In the genomic region with DNA sequence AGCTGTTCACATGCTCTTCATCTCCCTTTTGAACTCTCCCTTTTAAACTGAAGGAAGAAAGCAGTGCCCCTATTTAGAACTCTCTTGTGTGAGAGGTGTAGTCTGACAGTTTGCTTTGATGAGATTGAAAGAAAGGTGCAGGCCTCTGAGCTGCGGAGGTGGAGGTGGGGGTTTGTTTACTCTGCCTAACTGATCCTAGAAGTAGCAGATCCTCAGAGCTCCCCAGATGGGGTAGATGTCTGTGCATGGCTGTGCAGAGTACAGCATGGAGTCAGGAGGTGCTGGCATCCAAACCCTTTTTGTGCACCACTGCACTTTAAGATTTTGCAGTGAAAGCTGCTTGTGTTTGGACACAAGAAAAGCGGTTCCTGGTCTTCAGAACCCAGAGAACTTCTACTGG, we compare ENCODE assay signal across 25 cellular contexts.
"Had no signal": no experiment of that assay in that cellular context is flagged by ENCODE, and none has a peak within 500 bp of the region (broad histone marks: within the 10 kb centered on the region; RNA-seq: fewer than 3 reads in every experiment).

No MANE protein-coding gene starts in this region.

- H3K36me3 ChIP-seq: neural progenitor cell, pancreas, right lobe of liver, upper lobe of right lung had no signal

- H3K4me2 ChIP-seq: hepatocyte, neural progenitor cell had no signal

- H3K9ac ChIP-seq: neural progenitor cell had no signal

- H3K79me2 ChIP-seq: hepatocyte had no signal

- H3K27ac ChIP-seq: epithelial cell of prostate, esophagus squamous epithelium, gastroesophageal sphincter, hepatocyte, neural progenitor cell, pancreas, prostate gland, right lobe of liver, suprapubic skin, tibial nerve, upper lobe of right lung had no signal

- H2AFZ ChIP-seq: hepatocyte, neural progenitor cell had no signal

- H3K27me3 Mint-ChIP-seq: dendritic cell treated with granulocyte-macrophage colony-stimulating factor and Interleukin-4, amounts not matched to agents 40 ng/mL and 50 ng/mL, for 4 days had no signal

- H3K4me3 Mint-ChIP-seq: dendritic cell treated with granulocyte-macrophage colony-stimulating factor and Interleukin-4, amounts not matched to agents 40 ng/mL and 50 ng/mL, for 4 days; effector memory CD8-positive, alpha-beta T cell; natural killer cell; neural progenitor cell; stimulated activated effector memory CD8-positive, alpha-beta T cell treated with anti-CD3 and anti-CD28 coated beads, Interleukin-12 subunit alpha, Interleukin-12 subunit beta, amount 100 ng/mL, for 72 hours had no signal

- H3K4me3 ChIP-seq: esophagus squamous epithelium, gastroesophageal sphincter, hepatocyte, neural progenitor cell, pancreas, prostate gland, right lobe of liver, suprapubic skin, tibial nerve, upper lobe of right lung had no signal

- H3K27ac Mint-ChIP-seq: dendritic cell treated with granulocyte-macrophage colony-stimulating factor and Interleukin-4, amounts not matched to agents 40 ng/mL and 50 ng/mL, for 4 days; effector memory CD8-positive, alpha-beta T cell; natural killer cell; neural progenitor cell; stimulated activated effector memory CD8-positive, alpha-beta T cell treated with anti-CD3 and anti-CD28 coated beads, Interleukin-12 subunit alpha, Interleukin-12 subunit beta, amount 100 ng/mL, for 72 hours had no signal

- ATAC-seq: effector memory CD8-positive, alpha-beta T cell; gastroesophageal sphincter; left cardiac atrium; natural killer cell; pancreas; right lobe of liver; stimulated activated naive CD8-positive, alpha-beta T cell treated with anti-CD3 and anti-CD28 coated beads, Interleukin-15, Interleukin-2, amounts not matched to agents 100 U/mL and 50 U/mL, for 24 hours; upper lobe of right lung had no signal

- H3K27me3 ChIP-seq: esophagus squamous epithelium, gastroesophageal sphincter, hepatocyte, neural progenitor cell, pancreas, right lobe of liver, suprapubic skin, tibial nerve, upper lobe of right lung had no signal

- DNase-seq: cerebellar nuclear complex; effector memory CD8-positive, alpha-beta T cell; esophagus squamous epithelium; foreskin fibroblast; glutamatergic neuron; kidney; left cardiac atrium; mammary epithelial cell; natural killer cell; pancreas; retina; right lobe of liver; stimulated activated CD4-positive, alpha-beta T cell treated with anti-CD3 and anti-CD28 coated beads, Interleukin-4, amount 100 ng/mL, for 1 hour; stimulated activated CD8-positive, alpha-beta memory T cell treated with anti-CD3 and anti-CD28 coated beads, Interleukin-4, amount 100 ng/mL, for 48 hours; stimulated activated naive CD8-positive, alpha-beta T cell treated with anti-CD3 and anti-CD28 coated beads, Interleukin-15, Interleukin-2, amounts not matched to agents 100 U/mL and 50 U/mL, for 24 hours; upper lobe of right lung had no signal

- H3K4me1 Mint-ChIP-seq: natural killer cell; neural progenitor cell; stimulated activated effector memory CD8-positive, alpha-beta T cell treated with anti-CD3 and anti-CD28 coated beads, Interleukin-12 subunit alpha, Interleukin-12 subunit beta, amount 100 ng/mL, for 72 hours had no signal

- H3K4me1 ChIP-seq: esophagus squamous epithelium, pancreas, prostate gland, right lobe of liver, suprapubic skin, upper lobe of right lung had no signal

- H3K9me3 ChIP-seq: pancreas, prostate gland, suprapubic skin, upper lobe of right lung had no signal

- H3K36me3 Mint-ChIP-seq: stimulated activated effector memory CD8-positive, alpha-beta T cell treated with anti-CD3 and anti-CD28 coated beads, Interleukin-12 subunit alpha, Interleukin-12 subunit beta, amount 100 ng/mL, for 72 hours had no signal
